ENCODE assay signal across 17 cellular contexts in the genomic region with DNA sequence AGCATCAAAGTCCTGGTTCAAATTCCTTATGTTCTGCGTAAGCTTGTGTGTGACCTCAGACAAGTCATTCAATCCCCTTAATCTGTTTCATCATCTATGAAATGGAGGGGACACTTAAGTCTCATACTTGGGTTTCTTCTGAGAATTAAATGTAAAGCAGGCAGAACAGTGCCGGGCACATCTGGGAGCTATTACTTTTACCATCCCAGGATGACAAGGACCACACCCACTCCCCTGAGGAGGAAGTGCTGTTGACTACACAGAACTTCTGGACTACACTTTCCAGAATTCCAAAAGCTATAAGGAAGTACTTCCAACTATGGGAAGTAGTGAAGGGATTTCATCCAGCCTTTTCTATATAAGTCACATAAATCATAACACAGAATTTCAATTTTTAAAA.
"Had no signal": no experiment of that assay in that cellular context is flagged by ENCODE, and none has a peak within 500 bp of the region (broad histone marks: within the 10 kb centered on the region; RNA-seq: fewer than 3 reads in every experiment).

No MANE protein-coding gene starts in this region.

- H3K36me3 ChIP-seq: cardiac muscle cell, esophagus squamous epithelium, ovary, tibial artery had no signal

- DNase-seq: activated CD4-positive, alpha-beta T cell treated with anti-CD3 and anti-CD28 coated beads, Interleukin-2, amount 50 U/mL, for 48 hours; activated gamma-delta T cell treated with Interleukin-2 at 50 U/mL for 16 hours; amygdala; dermis blood vessel endothelial cell; effector memory CD4-positive, alpha-beta T cell; esophagus squamous epithelium; hypothalamus; midbrain; ovary; psoas muscle; stimulated activated CD4-positive, alpha-beta T cell treated with anti-CD3 and anti-CD28 coated beads, Interleukin-2, amount 100 ng/mL, for 24 hours; stimulated activated naive CD4-positive, alpha-beta T cell treated with Interleukin-2 at 50 U/mL for 16 hours; tibial artery had no signal

- H3K27ac ChIP-seq: cardiac muscle cell, esophagus squamous epithelium, ovary, psoas muscle, tibial artery had no signal

- H3K27me3 ChIP-seq: cardiac muscle cell, esophagus squamous epithelium, ovary, tibial artery had no signal

- H3K4me1 ChIP-seq: esophagus squamous epithelium, psoas muscle, tibial artery had no signal

- ATAC-seq: activated naive CD4-positive, alpha-beta T cell treated with anti-CD3 and anti-CD28 coated beads, Interleukin-2, amount 50 U/mL, for 72 hours; left lobe of liver; psoas muscle; right cardiac atrium had no signal

- H3K9me3 ChIP-seq: ovary, psoas muscle, tibial artery had no signal

- H3K4me3 ChIP-seq: cardiac muscle cell, esophagus squamous epithelium, ovary, psoas muscle, tibial artery had no signal
